Comparison of ENCODE assay signal across 8 cellular contexts in genomic region chr2:233062447-233062842, GRCh38. TPM values are rescaled to one million over a fixed set of nuclear protein-coding genes. Genes with fewer than 3 reads are reported as not detected.
DNase-seq lines count a peak whose midpoint lies in the region; ATAC-seq and TF ChIP-seq lines count a peak whose summit lies in the region.
"Had no signal": no experiment of that assay in that cellular context is flagged by ENCODE, and none has a peak within 500 bp of the region (broad histone marks: within the 10 kb centered on the region; RNA-seq: fewer than 3 reads in every experiment).

No MANE protein-coding gene starts in this region.

- TF ChIP-seq CTCF in IMR-90 (conservative IDR thresholded peaks at IDR 0.05; ENCODE audit: low read depth, low read length) (no peak), mesothelial cell of epicardium (IDR thresholded peaks at IDR 0.05; ENCODE audit: unreplicated experiment) (no peak)

- H3K27ac Mint-ChIP-seq in stimulated activated memory B cell treated with anti-CD40 and anti-IgM and Interleukin-4, amounts not matched to agents 10 μg/mL and 1 μg/mL and 100 μg/mL, for 72 hours, result peak overlapping the region; percentile 95
- no peak overlapping the region for H3K27ac Mint-ChIP-seq in mesothelial cell of epicardium

- intact Hi-C loops in IMR-90 (cut with micrococcal nuclease), result no loop called here

- H3K27me3 Mint-ChIP-seq in stimulated activated memory B cell treated with anti-CD40 and anti-IgM and Interleukin-4, amounts not matched to agents 10 μg/mL and 1 μg/mL and 100 μg/mL, for 72 hours, result no peaks in the 10 kb centered on the region
- H3K27me3 Mint-ChIP-seq in mesothelial cell of epicardium (ENCODE audit: low read depth), result no peaks in the 10 kb centered on the region

- H3K4me1 Mint-ChIP-seq in stimulated activated memory B cell treated with anti-CD40 and anti-IgM and Interleukin-4, amounts not matched to agents 10 μg/mL and 1 μg/mL and 100 μg/mL, for 72 hours, result peaks cover 69% of the 10 kb centered on the region
- no peaks in the 10 kb centered on the region for H3K4me1 Mint-ChIP-seq in mesothelial cell of epicardium

- H3K4me3 ChIP-seq in IMR-90 (ENCODE audit: insufficient read depth, low read depth, low read length), result no peak overlapping the region
- H3K4me3 ChIP-seq in iPS-15b (ENCODE audit: low read depth, low read length), result no peak overlapping the region

- H2BK5ac ChIP-seq in IMR-90 (ENCODE audit: low read depth, low read length, poor library complexity, severe bottlenecking), result no peak overlapping the region

- peaks cover 4% of the 10 kb centered on the region; the same call in 1 of the 2 replicates for H3K4me1 ChIP-seq in IMR-90 (ENCODE audit: control insufficient read depth, insufficient read depth, low read length)
- peaks cover 2% of the 10 kb centered on the region for H3K4me1 ChIP-seq in iPS-15b (ENCODE audit: control insufficient read depth, insufficient read depth, low read length)

- peak overlapping the region; percentile 99 for H3K4me3 Mint-ChIP-seq in stimulated activated memory B cell treated with anti-CD40 and anti-IgM and Interleukin-4, amounts not matched to agents 10 μg/mL and 1 μg/mL and 100 μg/mL, for 72 hours
- H3K4me3 Mint-ChIP-seq in mesothelial cell of epicardium, result no peak overlapping the region

- no peak overlapping the region for H3K4me2 ChIP-seq in IMR-90 (ENCODE audit: low read depth, low read length)

- ATAC-seq in IMR-90 (ENCODE audit: low read depth), result no peak
- ATAC-seq in stimulated activated memory B cell treated with anti-CD40 and anti-IgM and Interleukin-4, amounts not matched to agents 10 μg/mL and 1 μg/mL and 100 μg/mL, for 72 hours, result no peak
- no peak for ATAC-seq in HG03432 (IDR thresholded peaks at IDR 0.05; ENCODE audit: unreplicated experiment)
- no peak for ATAC-seq in GM19023 (IDR thresholded peaks at IDR 0.05; ENCODE audit: unreplicated experiment)

- in situ Hi-C loops in IMR-90 (cut with MboI; ENCODE audit: low sequenced_read_pairs), result no loop called here

- peak overlapping the region; percentile 36 for H2AFZ ChIP-seq in IMR-90 (replicated peaks; ENCODE audit: low read length, poor library complexity)

- H4K91ac ChIP-seq in IMR-90 (ENCODE audit: insufficient read depth, low read depth, low read length), result no peak overlapping the region

- DNase-seq in IMR-90 (no peak), mesothelial cell of epicardium (ENCODE audit: low spot score in 2 of 2, unreplicated experiment in 2 of 2) (no peak)
- DNase-seq in activated CD8-positive, alpha-beta memory T cell treated with anti-CD3 and anti-CD28 coated beads, Interleukin-2, amount 50 U/mL, for 4 hours, result peak; percentile 8

- H2BK120ac ChIP-seq in IMR-90 (ENCODE audit: low read depth, low read length), result no peak overlapping the region

- no peak overlapping the region for H2BK15ac ChIP-seq in IMR-90 (ENCODE audit: low read depth, low read length)

- H4K5ac ChIP-seq in IMR-90 (ENCODE audit: low read depth, low read length), result no peak overlapping the region

- no peak overlapping the region for H3K23ac ChIP-seq in IMR-90 (ENCODE audit: low read depth, low read length)

- H3K27me3 ChIP-seq in IMR-90 (ENCODE audit: control insufficient read depth, insufficient read depth, low read length) (no peaks in the 10 kb centered on the region; the same call in 1 of the 2 replicates), iPS-15b (ENCODE audit: control insufficient read depth, insufficient read depth, low read length) (no peaks in the 10 kb centered on the region)

- no peak overlapping the region for H3K56ac ChIP-seq in IMR-90 (ENCODE audit: extremely low read depth, insufficient read depth, low read length)

- 100% methylated on average over 1 of the region's 4 CpGs; no CpG with 5 or more reads in 1 of the 2 experiments for WGBS in IMR-90 (ENCODE audit: extremely low coverage in 2 of 2, insufficient read length in 1 of 2), 2 experiments

- H3K36me3 Mint-ChIP-seq in stimulated activated memory B cell treated with anti-CD40 and anti-IgM and Interleukin-4, amounts not matched to agents 10 μg/mL and 1 μg/mL and 100 μg/mL, for 72 hours, result peaks cover 64% of the 10 kb centered on the region
- no peaks in the 10 kb centered on the region for H3K36me3 Mint-ChIP-seq in mesothelial cell of epicardium

- no peaks in the 10 kb centered on the region for H3K9me1 ChIP-seq in IMR-90 (ENCODE audit: insufficient read depth, low read length)

- dilution Hi-C loops in IMR-90 (cut with HindIII; ENCODE audit: low sequenced_read_pairs, unreplicated experiment), result no loop called here

- H3K14ac ChIP-seq in IMR-90 (replicated peaks; ENCODE audit: low read depth, low read length), result no peak overlapping the region

- H3K4ac ChIP-seq in IMR-90 (ENCODE audit: low read depth, low read length), result no peak overlapping the region

- H3K9me3 ChIP-seq in IMR-90 (ENCODE audit: control insufficient read depth, insufficient read depth, low read length) (no peaks in the 10 kb centered on the region), iPS-15b (ENCODE audit: control insufficient read depth, insufficient read depth, low read length) (no peaks in the 10 kb centered on the region)

- no peaks in the 10 kb centered on the region for H4K20me1 ChIP-seq in IMR-90 (ENCODE audit: insufficient read depth, low read length)

- BruUV-seq in IMR-90 (replicated peaks; lab: Mats Ljungman, UMichigan), result no TSS peak

- H4K8ac ChIP-seq in IMR-90 (ENCODE audit: low read depth in 2 of 2, low read length in 2 of 2), result no peak overlapping the region

- CTCF ChIA-PET in IMR-90 (lab: Yijun Ruan, JAX), result interaction anchor here (0.6 kb wide), 1 partner anchor 8 kb away, joined by 4 read pairs; no protein-coding TSS in a partner anchor

- no peak for TF ChIP-seq POLR2A in IMR-90 (IDR thresholded peaks at IDR 0.05; ENCODE audit: low read depth, low read length)

- H2BK20ac ChIP-seq in IMR-90 (ENCODE audit: low read depth, low read length), result no peak overlapping the region

- H3K27ac ChIP-seq in IMR-90 (ENCODE audit: insufficient read depth, low read length), result no peak overlapping the region

- H3K36me3 ChIP-seq in IMR-90 (ENCODE audit: control insufficient read depth, insufficient read depth, low read length) (no peaks in the 10 kb centered on the region), iPS-15b (ENCODE audit: control insufficient read depth, insufficient read depth, low read length) (no peaks in the 10 kb centered on the region)

- no peak overlapping the region for H3K18ac ChIP-seq in IMR-90 (ENCODE audit: low read depth, low read length)

- H3K9ac ChIP-seq in IMR-90 (ENCODE audit: low read depth, low read length) (no peak overlapping the region), iPS-15b (ENCODE audit: low read depth, low read length) (peak overlapping the region; percentile 24)

- TF ChIP-seq RAD21 in IMR-90 (IDR thresholded peaks at IDR 0.05; ENCODE audit: low read length), result no peak

- no peaks in the 10 kb centered on the region for H3K79me1 ChIP-seq in IMR-90 (ENCODE audit: low read depth in 1 of 2, low read length in 2 of 2)

- H3K9me3 Mint-ChIP-seq in stimulated activated memory B cell treated with anti-CD40 and anti-IgM and Interleukin-4, amounts not matched to agents 10 μg/mL and 1 μg/mL and 100 μg/mL, for 72 hours, result no peaks in the 10 kb centered on the region
- peaks cover 4% of the 10 kb centered on the region for H3K9me3 Mint-ChIP-seq in mesothelial cell of epicardium

- POLR2A ChIA-PET in IMR-90 (lab: Charles Lee; ENCODE audit: unreplicated experiment), result no interaction called here

- no peak overlapping the region for H2AK9ac ChIP-seq in IMR-90 (replicated peaks; ENCODE audit: low read depth, low read length, poor library complexity)

- H2AK5ac ChIP-seq in IMR-90 (ENCODE audit: low read depth, low read length), result no peak overlapping the region

TF ChIP-seq in IMR-90, 13 proteins besides CTCF, POLR2A, EP300 and RAD21:
- TF ChIP-seq SMC3 (IDR thresholded peaks at IDR 0.05; ENCODE audit: low read depth, low read length) (no peak), ELK1 (IDR thresholded peaks at IDR 0.05; ENCODE audit: borderline replicate concordance, low read depth, low read length) (no peak), MXI1 (IDR thresholded peaks at IDR 0.05; ENCODE audit: borderline replicate concordance, low read depth, low read length) (no peak), MAZ (IDR thresholded peaks at IDR 0.05; ENCODE audit: borderline replicate concordance, low read depth, low read length) (no peak), MAFK (IDR thresholded peaks at IDR 0.05; ENCODE audit: low read depth, low read length) (no peak), FOS (IDR thresholded peaks at IDR 0.05; ENCODE audit: low read depth, low read length) (no peak)

RNA-seq across cellular contexts. Expression of gene INPP5D, which starts 2.3 kb away (rescaled TPM):
- total RNA-seq in IMR-90 (2012; rRNA removed), result under 0.01 and 0.18 TPM in 2 replicates
- 0.09 and 0.29 TPM in 2 replicates for polyA plus RNA-seq in IMR-90 (2012; rRNA removed)
- 0.14 and 0.18 TPM in 2 replicates for polyA plus RNA-seq in IMR-90 (2012; cell fraction: cytosol; rRNA removed)
- 0.52 and 1.9 TPM in 2 replicates for polyA plus RNA-seq in IMR-90 (2012; cell fraction: nucleus; rRNA removed; ENCODE audit: low replicate concordance)
- total RNA-seq in mesothelial cell of epicardium, result 8.9 to 9.4 TPM (median 9.2 TPM) in 3 replicates

RNA-seq across cellular contexts. Expression of gene NEU2, which starts 30.0 kb away (rescaled TPM):
- total RNA-seq in IMR-90 (2012; rRNA removed) (not detected in 2 replicates), mesothelial cell of epicardium (not detected in 3 replicates)
- not detected in 2 replicates for polyA plus RNA-seq in IMR-90 (2012; rRNA removed)
- not detected in 2 replicates for polyA plus RNA-seq in IMR-90 (2012; cell fraction: cytosol; rRNA removed)
- polyA plus RNA-seq in IMR-90 (2012; cell fraction: nucleus; rRNA removed; ENCODE audit: low replicate concordance), result not detected in 2 replicates
- total RNA-seq: T-helper 1 cell treated with Interleukin-12 subunit alpha and Interleukin-12 subunit beta and Interleukin-4 antibody, amounts not matched to agents 30 ng/mL and 1 ng/mL, for 36 hours had no signal

RNA-seq across cellular contexts. Expression of gene NGEF, which starts 49.4 kb away (rescaled TPM):
- 1.1 TPM in 2 replicates for total RNA-seq in IMR-90 (2012; rRNA removed)
- polyA plus RNA-seq in IMR-90 (2012; rRNA removed), result 0.52 and 1.7 TPM in 2 replicates
- polyA plus RNA-seq in IMR-90 (2012; cell fraction: cytosol; rRNA removed), result 0.12 and 0.54 TPM in 2 replicates
- polyA plus RNA-seq in IMR-90 (2012; cell fraction: nucleus; rRNA removed; ENCODE audit: low replicate concordance), result 1.1 and 1.2 TPM in 2 replicates
- total RNA-seq in mesothelial cell of epicardium, result 0.51 to 1.3 TPM (median 1.3 TPM) in 3 replicates
- total RNA-seq: T-helper 1 cell treated with Interleukin-12 subunit alpha and Interleukin-12 subunit beta and Interleukin-4 antibody, amounts not matched to agents 30 ng/mL and 1 ng/mL, for 36 hours had no signal
